Comparison of ENCODE assay signal across 1 cellular context in genomic region chr9:37119907-37120839, GRCh38.
TF ChIP-seq lines count a peak whose summit lies in the region.

ZCCHC7 (plus strand) TSS chr9:37120574.

TF ChIP-seq in K562, 482 proteins besides CTCF, POLR2A, EP300 and RAD21 (continued from another document and continues in another):
- TF ChIP-seq CREB3 (tag; conservative IDR thresholded peaks at IDR 0.05; ENCODE audit: low read depth): peak; percentile 98
- peak; percentile 30 for TF ChIP-seq ZNF146 (CRISPR knock-in tag; IDR thresholded peaks at IDR 0.05; ENCODE audit: unreplicated experiment)
- peak; percentile 93 for TF ChIP-seq ZBTB40 (IDR thresholded peaks at IDR 0.05)
- peak; percentile 76 for TF ChIP-seq ZBTB40 (CRISPR knock-in tag; IDR thresholded peaks at IDR 0.05)
- TF ChIP-seq ZNF717 (CRISPR knock-in tag; IDR thresholded peaks at IDR 0.05): no peak
- no peak for TF ChIP-seq KAT2B (IDR thresholded peaks at IDR 0.05; ENCODE audit: low read depth, low read length)
- TF ChIP-seq YBX1 (IDR thresholded peaks at IDR 0.05): no peak
- TF ChIP-seq POU5F1 (IDR thresholded peaks at IDR 0.05; ENCODE audit: borderline replicate concordance, low read depth, low read length, partially characterized antibody): no peak
- TF ChIP-seq HLTF (IDR thresholded peaks at IDR 0.05): peak; percentile 67
- TF ChIP-seq ZNF592 (IDR thresholded peaks at IDR 0.05): peak; percentile 100
- peak; percentile 55; the same call in 1 of the 2 replicates for TF ChIP-seq HIVEP1 (CRISPR knock-in tag; IDR thresholded peaks at IDR 0.05)
- peak in 1 of 2 experiments; percentile 66; a peak in 1 of 4 replicates for TF ChIP-seq NONO (IDR thresholded peaks at IDR 0.05; ENCODE audit: low read depth in 2 of 2, low read length in 1 of 2)
- no peak for TF ChIP-seq RBM34 (IDR thresholded peaks at IDR 0.05; ENCODE audit: borderline replicate concordance, insufficient read depth, low read length)
- peak; percentile 66; the same call in 1 of the 2 replicates for TF ChIP-seq ZNF311 (CRISPR knock-in tag; IDR thresholded peaks at IDR 0.05)
- no peak for TF ChIP-seq STAT5B (CRISPR knock-in tag; IDR thresholded peaks at IDR 0.05)
- TF ChIP-seq MBD2 (IDR thresholded peaks at IDR 0.05; ENCODE audit: borderline replicate concordance, low read depth): peak; percentile 53; the same call in 1 of the 2 replicates
- peak; percentile 83 for TF ChIP-seq PCBP1 (IDR thresholded peaks at IDR 0.05; ENCODE audit: low read depth, low read length, poor library complexity, severe bottlenecking)
- TF ChIP-seq BMI1 (IDR thresholded peaks at IDR 0.05; ENCODE audit: low read length): no peak
- peak; percentile 97 to 98 for TF ChIP-seq FOXK2 (conservative IDR thresholded peaks at IDR 0.05 in 1 of 2, IDR thresholded peaks at IDR 0.05 in 1 of 2; ENCODE audit: low read depth in 2 of 2)
- peak; percentile 69 for TF ChIP-seq EGR1 (conservative IDR thresholded peaks at IDR 0.05)
- TF ChIP-seq ZNF668 (CRISPR knock-in tag; IDR thresholded peaks at IDR 0.05): peak; percentile 93
- TF ChIP-seq SP1 (CRISPR knock-in tag; IDR thresholded peaks at IDR 0.05): peak; percentile 96
- TF ChIP-seq MITF (IDR thresholded peaks at IDR 0.05): 0 out of 2 replicates have a peak, but pooled peaks have one; percentile 45
- TF ChIP-seq STAT6 (CRISPR knock-in tag; IDR thresholded peaks at IDR 0.05): peak; percentile 34; the same call in 1 of the 2 replicates
- no peak for TF ChIP-seq HNRNPK (IDR thresholded peaks at IDR 0.05; ENCODE audit: low read depth, low read length, poor library complexity, severe bottlenecking)
- no peak for TF ChIP-seq XRCC4 (IDR thresholded peaks at IDR 0.05; ENCODE audit: extremely low read depth, insufficient read depth, insufficient read length)
- peak; percentile 73 for TF ChIP-seq HMGN3 (IDR thresholded peaks at IDR 0.05; ENCODE audit: borderline replicate concordance, extremely low read depth, insufficient read length, low read depth, low read length)
- TF ChIP-seq CEBPB (tag; IDR thresholded peaks at IDR 0.05): no peak
- TF ChIP-seq ZNF551 (CRISPR knock-in tag; IDR thresholded peaks at IDR 0.05): no peak
- peak; percentile 75 for TF ChIP-seq VEZF1 (CRISPR knock-in tag; IDR thresholded peaks at IDR 0.05)
- TF ChIP-seq MTA3 (IDR thresholded peaks at IDR 0.05; ENCODE audit: borderline replicate concordance): peak; percentile 66
- TF ChIP-seq ZNF589 (CRISPR knock-in tag; IDR thresholded peaks at IDR 0.05; ENCODE audit: low read depth): peak; percentile 72; the same call in 1 of the 2 replicates
- peak; percentile 99 for TF ChIP-seq CXXC5 (CRISPR knock-in tag; IDR thresholded peaks at IDR 0.05)
- peak; percentile 93 for TF ChIP-seq GABPB1 (CRISPR knock-in tag; IDR thresholded peaks at IDR 0.05)
- TF ChIP-seq ZNF280B (CRISPR knock-in tag; IDR thresholded peaks at IDR 0.05): no peak
- peak; percentile 89 for TF ChIP-seq C11orf30 (IDR thresholded peaks at IDR 0.05; ENCODE audit: low read depth)
